Comparison of ENCODE assay signal across 15 cellular contexts in genomic region chr6:9405369-9405768, GRCh38.
DNase-seq lines count a peak whose midpoint lies in the region; ATAC-seq, FAIRE-seq and TF ChIP-seq lines count a peak whose summit lies in the region.
"Had no signal": no experiment of that assay in that cellular context is flagged by ENCODE, and none has a peak within 500 bp of the region (broad histone marks: within the 10 kb centered on the region; RNA-seq: fewer than 3 reads in every experiment).

No MANE protein-coding gene starts in this region.

- DNase-seq in GM04504 (ENCODE audit: low read depth) = peak; percentile 33
- DNase-seq in NCI-H748 treated with DMSO at 0.1 percent for 48 hours (lab: John Stamatoyannopoulos, UW) = peak; percentile 83
- no peak for DNase-seq in H1 (ENCODE audit: low read depth in 1 of 2, low spot score in 2 of 2)
- DNase-seq in non-pigmented ciliary epithelial cell (ENCODE audit: low read depth) = peak; percentile 46
- no peak for DNase-seq in NCI-H2107 (lab: John Stamatoyannopoulos, UW)
- DNase-seq in COR-L47 (lab: John Stamatoyannopoulos, UW) = no peak
- DNase-seq in heart left ventricle = no peak
- DNase-seq: activated CD8-positive, alpha-beta memory T cell treated with anti-CD3 and anti-CD28 coated beads, Interleukin-2, amount 50 U/mL, for 4 hours; activated naive CD8-positive, alpha-beta T cell treated with anti-CD3 and anti-CD28 coated beads, Interleukin-2, amount 50 U/mL, for 24 hours; DMS 273 treated with DMSO at 0.1 percent for 48 hours; endodermal cell; NCI-H187 treated with DMSO at 0.1 percent for 48 hours; nephron progenitor cell had no signal

- H3K9me3 ChIP-seq in H1 (ENCODE audit: insufficient read depth in 2 of 2, low read depth in 1 of 2, low read length in 1 of 2) = no peaks in the 10 kb centered on the region
- no peaks in the 10 kb centered on the region for H3K9me3 ChIP-seq in heart left ventricle

- no peak overlapping the region for H3K9ac ChIP-seq in H1 (replicated peaks in 1 of 4; ENCODE audit: extremely low read depth in 1 of 4, low read depth in 3 of 4, low read length in 3 of 4)

- CTCF ChIA-PET in H1 (lab: Charles Lee; ENCODE audit: partially characterized antibody) = interaction anchor here (2.1 kb wide), 1 partner anchor 8 kb away, joined by 9 read pairs; no protein-coding TSS in a partner anchor

- no peak overlapping the region for H4K91ac ChIP-seq in H1 (replicated peaks; ENCODE audit: insufficient read length, low read length)

- 88% methylated on average over 6 of the region's 6 CpGs; no CpG with 5 or more reads in 1 of the 2 experiments for whole genome bisulfite sequencing in H1 (ENCODE audit: extremely low coverage in 1 of 2, insufficient coverage in 1 of 2, insufficient read length in 1 of 2, insufficient replicate concordance in 2 of 2, low coverage in 1 of 2, low lambda C conversion rate in 2 of 2, missing lambda C conversion rate in 1 of 2), 2 experiments
- WGBS in heart left ventricle, 4 donors = 83 to 95% (median 87%) methylated on average over 6 of the region's 6 CpGs

- no peak overlapping the region for H2AK5ac ChIP-seq in H1 (ENCODE audit: low read depth, low read length)

- no peak overlapping the region for H2AFZ ChIP-seq in H1 (ENCODE audit: low read length)

- FAIRE-seq in H1 (lab: Jason Lieb, UNC) = no peak
- FAIRE-seq: TTC549 had no signal

- no peaks in the 10 kb centered on the region for H3K79me1 ChIP-seq in H1 (ENCODE audit: low read depth, low read length)

- H4K20me1 ChIP-seq in H1 (replicated peaks in 1 of 2; ENCODE audit: control insufficient read depth in 1 of 2, insufficient read depth in 2 of 2, low read length in 2 of 2) = no peaks in the 10 kb centered on the region

- H3K4me1 ChIP-seq in H1 (replicated peaks in 1 of 4; ENCODE audit: control insufficient read depth in 3 of 4, insufficient read depth in 4 of 4, low read length in 3 of 4) (no peaks in the 10 kb centered on the region), heart left ventricle (no peaks in the 10 kb centered on the region)

- TF ChIP-seq POLR2A in H1 (IDR thresholded peaks at IDR 0.05; ENCODE audit: control extremely low read depth in 1 of 2, low read depth in 2 of 2, low read length in 2 of 2) (no peak), heart left ventricle (IDR thresholded peaks at IDR 0.05) (no peak)

- H3K23me2 ChIP-seq in H1 (ENCODE audit: low read depth, low read length) = no peaks in the 10 kb centered on the region

- no peak overlapping the region for H3K23ac ChIP-seq in H1 (ENCODE audit: insufficient read length)

- POLR2A ChIA-PET in H1 (lab: Charles Lee; ENCODE audit: partially characterized antibody) = no interaction called here

- no peak overlapping the region for H2BK5ac ChIP-seq in H1 (ENCODE audit: low read depth, low read length)

- H4K8ac ChIP-seq in H1 (ENCODE audit: extremely low read depth, insufficient read depth, low read length) = no peak overlapping the region

- H3K14ac ChIP-seq in H1 (ENCODE audit: insufficient read length) = no peak overlapping the region

- ATAC-seq in GM21528 (IDR thresholded peaks at IDR 0.05; ENCODE audit: low FRiP score, unreplicated experiment) (no peak), heart left ventricle (no peak)
- ATAC-seq: activated naive CD8-positive, alpha-beta T cell treated with anti-CD3 and anti-CD28 coated beads, Interleukin-2, amount 50 U/mL, for 24 hours had no signal

- H3K36me3 ChIP-seq in H1 (ENCODE audit: control insufficient read depth in 2 of 4, insufficient read depth in 4 of 4, low read length in 3 of 4) (no peaks in the 10 kb centered on the region), heart left ventricle (no peaks in the 10 kb centered on the region)

- no peak overlapping the region for H3K56ac ChIP-seq in H1 (replicated peaks; ENCODE audit: insufficient read length, low read depth, low read length)

- H3K4me2 ChIP-seq in H1 (ENCODE audit: insufficient read depth in 1 of 2, low read depth in 2 of 2, low read length in 2 of 2) = no peak overlapping the region

- intact Hi-C loops in heart left ventricle (cut with DNase I) = no loop called here

- H3K27ac ChIP-seq in H1 (ENCODE audit: low read depth, low read length) (no peak overlapping the region), heart left ventricle (no peak overlapping the region)

- H3K79me2 ChIP-seq in H1 (ENCODE audit: control insufficient read depth in 1 of 2, insufficient read depth in 2 of 2, low read length in 2 of 2) = no peaks in the 10 kb centered on the region

- no peak for TF ChIP-seq EP300 in H1 (IDR thresholded peaks at IDR 0.05; ENCODE audit: borderline replicate concordance in 1 of 2, low read depth in 2 of 2, low read length in 2 of 2)

- H3K18ac ChIP-seq in H1 (ENCODE audit: extremely low read depth, low read length) = no peak overlapping the region

- TF ChIP-seq CTCF in H1 (IDR thresholded peaks at IDR 0.05; ENCODE audit: control extremely low read depth in 1 of 3, insufficient read depth in 1 of 3, low read depth in 1 of 3, low read length in 3 of 3) = no peak
- no peak for TF ChIP-seq CTCF in heart left ventricle (IDR thresholded peaks at IDR 0.05)

- no peak overlapping the region for H2BK12ac ChIP-seq in H1 (ENCODE audit: low read depth, low read length)

- no peak overlapping the region for H3K4ac ChIP-seq in H1 (replicated peaks; ENCODE audit: insufficient read length, low read depth, low read length)

- no peak overlapping the region for H4K5ac ChIP-seq in H1 (ENCODE audit: insufficient read length, low read depth, low read length)

- no peak overlapping the region for H2BK20ac ChIP-seq in H1 (ENCODE audit: low read length)

- no peak overlapping the region for H3K4me3 ChIP-seq in H1 (ENCODE audit: extremely low read depth in 1 of 4, insufficient read depth in 2 of 4, low read depth in 3 of 4, low read length in 4 of 4)
- no peak overlapping the region for H3K4me3 ChIP-seq in heart left ventricle

- no peak for TF ChIP-seq RAD21 in H1 (IDR thresholded peaks at IDR 0.05 in 1 of 2, conservative IDR thresholded peaks at IDR 0.05 in 1 of 2; ENCODE audit: low read depth in 2 of 2, low read length in 2 of 2)

- no peak overlapping the region for H2BK15ac ChIP-seq in H1 (ENCODE audit: low read length)

- H3K27me3 ChIP-seq in H1 (replicated peaks in 1 of 4; ENCODE audit: control insufficient read depth in 3 of 4, extremely low read depth in 1 of 4, insufficient read depth in 3 of 4, low read length in 3 of 4) (no peaks in the 10 kb centered on the region), heart left ventricle (no peaks in the 10 kb centered on the region)

- H2BK120ac ChIP-seq in H1 (replicated peaks; ENCODE audit: low read depth, low read length) = no peak overlapping the region

TF ChIP-seq in H1, 55 proteins besides CTCF, POLR2A, EP300 and RAD21:
- TF ChIP-seq JUND (IDR thresholded peaks at IDR 0.05; ENCODE audit: low read length) = peak; percentile 78; the same call in 1 of the 2 replicates
- no peak for TF ChIP-seq RBBP5 (IDR thresholded peaks at IDR 0.05; ENCODE audit: borderline replicate concordance, low read depth, low read length)

Comparison
In these comparisons a context has a peak if more than half of its experiments do, and no peak if none do; other contexts are left out.
1. DNase-seq: peak in GM04504 (single experiment), NCI-H748 treated with DMSO at 0.1 percent for 48 hours (single experiment) and non-pigmented ciliary epithelial cell (single experiment); none in H1 (0 of 2), NCI-H2107 (single experiment), COR-L47 (single experiment) and heart left ventricle (0 of 5).